ENCODE assay signal across 8 cellular contexts in the genomic region with DNA sequence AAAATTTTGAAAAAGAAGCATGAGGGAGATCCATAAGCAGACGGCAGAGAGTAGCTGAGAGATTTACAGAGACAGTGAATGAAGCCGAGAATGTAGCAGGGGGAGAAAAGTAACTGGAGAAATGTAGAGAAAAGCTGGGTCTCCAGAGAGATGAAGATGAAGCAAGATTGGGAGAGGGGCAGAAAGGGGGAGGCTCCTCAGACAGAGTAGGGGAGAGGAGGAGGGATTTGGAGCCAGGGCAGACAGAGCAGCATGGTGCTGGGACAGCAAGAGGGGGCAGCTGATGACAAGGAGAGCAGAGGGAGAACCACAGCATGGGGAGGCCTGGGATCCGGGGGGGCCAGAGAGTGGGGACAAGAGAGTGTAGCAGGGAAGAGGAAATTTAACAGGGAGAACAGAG. TPM values are rescaled to one million over a fixed set of nuclear protein-coding genes. Genes with fewer than 3 reads are reported as not detected.
A peak's percentile ranks its signal among the peaks of the same experiment; 100 is the strongest.
DNase-seq lines count a peak whose midpoint lies in the region; ATAC-seq, FAIRE-seq and TF ChIP-seq lines count a peak whose summit lies in the region.

No MANE protein-coding gene starts in this region.

- intact Hi-C loops in natural killer cell (cut with micrococcal nuclease) = loop anchor here (1.0 to 5.0 kb wide), 3 partner anchors 33 to 165 kb away; a partner anchor contains a TSS

- peak overlapping the region; percentile 92 to 100 (median 99) for H3K9ac ChIP-seq in BLaER1 treated with 17β-estradiol and CSF1 and Interleukin-3, amounts not matched to agents 10 nM and 100 nM
- H3K9ac ChIP-seq in H1 (replicated peaks in 1 of 4; ENCODE audit: extremely low read depth in 1 of 4, low read depth in 3 of 4, low read length in 3 of 4) = peak overlapping the region in 3 of 4 experiments; percentile 82 to 94 (median 83); a peak in 6 of 7 replicates

- H4K20me1 ChIP-seq in BLaER1 treated with 17β-estradiol and CSF1 and Interleukin-3, amounts not matched to agents 10 nM and 100 nM = no peaks in the 10 kb centered on the region
- H4K20me1 ChIP-seq in H1 (replicated peaks in 1 of 2; ENCODE audit: control insufficient read depth in 1 of 2, insufficient read depth in 2 of 2, low read length in 2 of 2) = peaks cover 0 to 1% of the 10 kb centered on the region in 2 experiments

- H3K14ac ChIP-seq in H1 (ENCODE audit: insufficient read length) = peak overlapping the region; percentile 13

- TF ChIP-seq EP300 in H1 (IDR thresholded peaks at IDR 0.05; ENCODE audit: borderline replicate concordance in 1 of 2, low read depth in 2 of 2, low read length in 2 of 2) = no peak

- H3K56ac ChIP-seq in H1 (replicated peaks; ENCODE audit: insufficient read length, low read depth, low read length) = peak overlapping the region; percentile 39

- ATAC-seq in natural killer cell (no peak), HG02885 (IDR thresholded peaks at IDR 0.05; ENCODE audit: poor library complexity, unreplicated experiment) (no peak)
- ATAC-seq in activated CD4-positive, CD25-positive, alpha-beta regulatory T cell treated with anti-CD3 and anti-CD28 coated beads, Interleukin-2, amount 50 U/mL, for 24 hours = no peak

- FAIRE-seq in H1 (lab: Jason Lieb, UNC) = no peak

- H2BK120ac ChIP-seq in H1 (replicated peaks; ENCODE audit: low read depth, low read length) = no peak overlapping the region

- CTCF ChIA-PET in H1 (lab: Charles Lee; ENCODE audit: partially characterized antibody) = interaction anchor here (0.8 to 2.1 kb wide), 3 partner anchors 9 to 31 kb away, joined by 3 to 10 read pairs (median 4); no protein-coding TSS in a partner anchor

- H3K79me2 ChIP-seq in H1 (ENCODE audit: control insufficient read depth in 1 of 2, insufficient read depth in 2 of 2, low read length in 2 of 2) = no peaks in the 10 kb centered on the region

- H3K4me1 Mint-ChIP-seq in natural killer cell = peaks cover 13 to 17% of the 10 kb centered on the region in 2 donors

- peak overlapping the region; percentile 81 to 94 (median 89) for H3K4me2 ChIP-seq in BLaER1 treated with 17β-estradiol and CSF1 and Interleukin-3, amounts not matched to agents 10 nM and 100 nM
- H3K4me2 ChIP-seq in H1 (ENCODE audit: insufficient read depth in 1 of 2, low read depth in 2 of 2, low read length in 2 of 2) = peak overlapping the region; percentile 84 to 96

- peaks cover 10 to 59% (median 45%) of the 10 kb centered on the region in 11 experiments; a peak in 21 of 22 replicates for H3K36me3 ChIP-seq in BLaER1 treated with 17β-estradiol and CSF1 and Interleukin-3, amounts not matched to agents 10 nM and 100 nM
- no peaks in the 10 kb centered on the region for H3K36me3 ChIP-seq in MG63
- peaks cover 0 to 4% (median 0%) of the 10 kb centered on the region in 4 experiments; a peak in 1 of 8 replicates for H3K36me3 ChIP-seq in H1 (ENCODE audit: control insufficient read depth in 2 of 4, insufficient read depth in 4 of 4, low read length in 3 of 4)

- 0 out of 2 replicates have a peak overlapping the region, but pooled peaks have one; percentile 27 for H2BK12ac ChIP-seq in H1 (ENCODE audit: low read depth, low read length)

- peaks cover 19% of the 10 kb centered on the region for H3K36me3 Mint-ChIP-seq in natural killer cell

- no peak for DNase-seq in MG63
- no peak for DNase-seq in H1 (ENCODE audit: low read depth in 1 of 2, low spot score in 2 of 2)
- no peak for DNase-seq in natural killer cell
- no peak for DNase-seq in dedifferentiated amniotic fluid mesenchymal stem cell (ENCODE audit: extremely low spot score)
- DNase-seq in NCI-H1048 (lab: John Stamatoyannopoulos, UW) = no peak

- H4K5ac ChIP-seq in H1 (ENCODE audit: insufficient read length, low read depth, low read length) = peak overlapping the region; percentile 15

- peak overlapping the region; percentile 89 to 92 for H3K27ac Mint-ChIP-seq in natural killer cell

- no peak overlapping the region; the same call in 1 of the 2 replicates for H3K18ac ChIP-seq in H1 (ENCODE audit: extremely low read depth, low read length)

- peak overlapping the region; percentile 76 to 99 (median 94) for H3K4me3 ChIP-seq in BLaER1 treated with 17β-estradiol and CSF1 and Interleukin-3, amounts not matched to agents 10 nM and 100 nM
- H3K4me3 ChIP-seq in MG63 (peak overlapping the region; percentile 67), H1 (ENCODE audit: extremely low read depth in 1 of 4, insufficient read depth in 2 of 4, low read depth in 3 of 4, low read length in 4 of 4) (peak overlapping the region; percentile 79 to 95 (median 92))

- H3K27me3 Mint-ChIP-seq in natural killer cell (ENCODE audit: low read depth in 2 of 2) = no peaks in the 10 kb centered on the region

- H3K4me3 Mint-ChIP-seq in natural killer cell = peak overlapping the region; percentile 95

- H3K23me2 ChIP-seq in H1 (ENCODE audit: low read depth, low read length) = peaks cover 9% of the 10 kb centered on the region; the same call in 1 of the 2 replicates

- no peak overlapping the region for H2AK5ac ChIP-seq in H1 (ENCODE audit: low read depth, low read length)

- H3K9me3 Mint-ChIP-seq in natural killer cell = peaks cover 4 to 10% of the 10 kb centered on the region in 2 donors

- POLR2A ChIA-PET in H1 (lab: Charles Lee; ENCODE audit: partially characterized antibody) = interaction anchor here (0.9 to 1.1 kb wide), 2 partner anchors 9 to 225 kb away, joined by 3 to 4 read pairs; no protein-coding TSS in a partner anchor

- no peak overlapping the region for H2BK20ac ChIP-seq in H1 (ENCODE audit: low read length)

- no peak for TF ChIP-seq CTCF in H1 (IDR thresholded peaks at IDR 0.05; ENCODE audit: control extremely low read depth in 1 of 3, insufficient read depth in 1 of 3, low read depth in 1 of 3, low read length in 3 of 3)
- no peak for TF ChIP-seq CTCF in natural killer cell (IDR thresholded peaks at IDR 0.05)

- no peak overlapping the region for H4K8ac ChIP-seq in H1 (ENCODE audit: extremely low read depth, insufficient read depth, low read length)

- no peak overlapping the region for H3K23ac ChIP-seq in H1 (ENCODE audit: insufficient read length)

- TF ChIP-seq RAD21 in H1 (IDR thresholded peaks at IDR 0.05 in 1 of 2, conservative IDR thresholded peaks at IDR 0.05 in 1 of 2; ENCODE audit: low read depth in 2 of 2, low read length in 2 of 2) = no peak

- WGBS in H1 (ENCODE audit: extremely low coverage in 1 of 2, insufficient coverage in 1 of 2, insufficient read length in 1 of 2, insufficient replicate concordance in 2 of 2, low coverage in 1 of 2, low lambda C conversion rate in 2 of 2, missing lambda C conversion rate in 1 of 2), 2 experiments = 37% methylated on average over 3 of the region's 3 CpGs; no CpG with 5 or more reads in 1 of the 2 experiments

- no peak overlapping the region for H2BK15ac ChIP-seq in H1 (ENCODE audit: low read length)

- no peak overlapping the region for H2BK5ac ChIP-seq in H1 (ENCODE audit: low read depth, low read length)

- H3K9me3 ChIP-seq in BLaER1 treated with 17β-estradiol and CSF1 and Interleukin-3, amounts not matched to agents 10 nM and 100 nM (replicated peaks in 1 of 11) = peaks cover 38 to 64% (median 40%) of the 10 kb centered on the region in 11 experiments
- H3K9me3 ChIP-seq in MG63 = peaks cover 13% of the 10 kb centered on the region
- H3K9me3 ChIP-seq in H1 (ENCODE audit: insufficient read depth in 2 of 2, low read depth in 1 of 2, low read length in 1 of 2) = peaks cover 17 to 18% of the 10 kb centered on the region in 2 experiments

- H3K79me1 ChIP-seq in H1 (ENCODE audit: low read depth, low read length) = no peaks in the 10 kb centered on the region

- no peak overlapping the region for H3K4ac ChIP-seq in H1 (replicated peaks; ENCODE audit: insufficient read length, low read depth, low read length)

- TF ChIP-seq POLR2A in H1 (IDR thresholded peaks at IDR 0.05; ENCODE audit: control extremely low read depth in 1 of 2, low read depth in 2 of 2, low read length in 2 of 2) = no peak

- H4K91ac ChIP-seq in H1 (replicated peaks; ENCODE audit: insufficient read length, low read length) = no peak overlapping the region

- H3K27me3 ChIP-seq in BLaER1 treated with 17β-estradiol and CSF1 and Interleukin-3, amounts not matched to agents 10 nM and 100 nM = no peaks in the 10 kb centered on the region
- no peaks in the 10 kb centered on the region for H3K27me3 ChIP-seq in MG63
- no peaks in the 10 kb centered on the region for H3K27me3 ChIP-seq in H1 (replicated peaks in 1 of 4; ENCODE audit: control insufficient read depth in 3 of 4, extremely low read depth in 1 of 4, insufficient read depth in 3 of 4, low read length in 3 of 4)

- peaks cover 10 to 13% (median 11%) of the 10 kb centered on the region in 10 experiments; a peak in 19 of 20 replicates for H3K4me1 ChIP-seq in BLaER1 treated with 17β-estradiol and CSF1 and Interleukin-3, amounts not matched to agents 10 nM and 100 nM
- H3K4me1 ChIP-seq in H1 (replicated peaks in 1 of 4; ENCODE audit: control insufficient read depth in 3 of 4, insufficient read depth in 4 of 4, low read length in 3 of 4) = no peaks in the 10 kb centered on the region

- no peak overlapping the region for H2AFZ ChIP-seq in H1 (ENCODE audit: low read length)

- peak overlapping the region; percentile 93 to 100 (median 99) for H3K27ac ChIP-seq in BLaER1 treated with 17β-estradiol and CSF1 and Interleukin-3, amounts not matched to agents 10 nM and 100 nM
- no peak overlapping the region for H3K27ac ChIP-seq in H1 (ENCODE audit: low read depth, low read length)

RNA-seq across cellular contexts. Expression of a gene that starts 0.9 kb away (rescaled TPM):
- 0.15 and 2.4 TPM in 2 replicates for total RNA-seq in MG63 (2014; rRNA removed; shearing (Covaris generic); ENCODE audit: low replicate concordance)
- 4.9 and 5.4 TPM in 2 replicates for total RNA-seq in H1 (2021; fragmentation: NEBNext Ultra II Directional; extraction: Animal tissue kit (Norgen Biotek cat#: 25700))
- polyA plus RNA-seq in H1 (2011; rRNA removed) = 2.4 and 3.4 TPM in 2 replicates
- polyA plus RNA-seq in H1 (2011; cell fraction: cytosol; rRNA removed) = 3.3 TPM
- 6.8 TPM for polyA plus RNA-seq in H1 (2011; cell fraction: nucleus; rRNA removed)
- 3.6 to 5.2 TPM (median 4.3 TPM) in 4 replicates for polyA plus RNA-seq in H1 (2012, experiment 1 of 2)
- 0.60 TPM for polyA plus RNA-seq in H1 (2012, experiment 2 of 2)
- polyA plus RNA-seq in H1 (2013, experiment 1 of 2) = 7.4 TPM
- polyA plus RNA-seq in H1 (2013, experiment 2 of 2) = 8.0 TPM
- polyA minus RNA-seq in H1 (2011; rRNA and poly(A)+ RNA removed) = 5.6 and 8.3 TPM in 2 replicates
- 5.2 TPM for polyA minus RNA-seq in H1 (2011; cell fraction: cytosol; rRNA and poly(A)+ RNA removed)
- 5.3 TPM for polyA minus RNA-seq in H1 (2011; cell fraction: nucleus; rRNA and poly(A)+ RNA removed)
- total RNA-seq in natural killer cell = under 1 TPM; 0.68 to 0.86 (median 0.82) TPM

RNA-seq across cellular contexts. Expression of a gene that starts 32.7 kb away (rescaled TPM):
- total RNA-seq in MG63 (2014; rRNA removed; shearing (Covaris generic); ENCODE audit: low replicate concordance) = 1.9 and 2.3 TPM in 2 replicates
- total RNA-seq in H1 (2021; fragmentation: NEBNext Ultra II Directional; extraction: Animal tissue kit (Norgen Biotek cat#: 25700)) = 8.4 and 11.4 TPM in 2 replicates
- polyA plus RNA-seq in H1 (2011; rRNA removed) = 22.7 and 25.9 TPM in 2 replicates
- polyA plus RNA-seq in H1 (2011; cell fraction: cytosol; rRNA removed) = 34.0 TPM
- 9.8 TPM for polyA plus RNA-seq in H1 (2011; cell fraction: nucleus; rRNA removed)
- polyA plus RNA-seq in H1 (2012, experiment 1 of 2) = 26.0 to 37.2 TPM (median 28.6 TPM) in 4 replicates
- polyA plus RNA-seq in H1 (2012, experiment 2 of 2) = 11.8 TPM
- 19.9 TPM for polyA plus RNA-seq in H1 (2013, experiment 1 of 2)
- 20.4 TPM for polyA plus RNA-seq in H1 (2013, experiment 2 of 2)
- polyA minus RNA-seq in H1 (2011; rRNA and poly(A)+ RNA removed) = 19.5 and 28.5 TPM in 2 replicates
- polyA minus RNA-seq in H1 (2011; cell fraction: cytosol; rRNA and poly(A)+ RNA removed) = 15.1 TPM
- polyA minus RNA-seq in H1 (2011; cell fraction: nucleus; rRNA and poly(A)+ RNA removed) = 27.5 TPM
- total RNA-seq in natural killer cell = 10 to 100 TPM; 23.1 to 33.2 (median 31.2) TPM

RNA-seq across cellular contexts. Expression of a gene that starts 40.0 kb away (rescaled TPM):
- 2.7 and 3.8 TPM in 2 replicates for total RNA-seq in MG63 (2014; rRNA removed; shearing (Covaris generic); ENCODE audit: low replicate concordance)
- 27.5 and 32.9 TPM in 2 replicates for total RNA-seq in H1 (2021; fragmentation: NEBNext Ultra II Directional; extraction: Animal tissue kit (Norgen Biotek cat#: 25700))
- polyA plus RNA-seq in H1 (2011; rRNA removed) = 1.2 and 3.4 TPM in 2 replicates
- polyA plus RNA-seq in H1 (2011; cell fraction: cytosol; rRNA removed) = 9.1 TPM
- polyA plus RNA-seq in H1 (2011; cell fraction: nucleus; rRNA removed) = 4.2 TPM
- 14.1 to 20.5 TPM (median 15.6 TPM) in 4 replicates for polyA plus RNA-seq in H1 (2012, experiment 1 of 2)
- polyA plus RNA-seq in H1 (2012, experiment 2 of 2) = 0.46 TPM
- polyA plus RNA-seq in H1 (2013, experiment 1 of 2) = 22.4 TPM
- polyA plus RNA-seq in H1 (2013, experiment 2 of 2) = 19.3 TPM
- 20.7 and 41.2 TPM in 2 replicates for polyA minus RNA-seq in H1 (2011; rRNA and poly(A)+ RNA removed)
- 10.9 TPM for polyA minus RNA-seq in H1 (2011; cell fraction: cytosol; rRNA and poly(A)+ RNA removed)
- 79.1 TPM for polyA minus RNA-seq in H1 (2011; cell fraction: nucleus; rRNA and poly(A)+ RNA removed)
- total RNA-seq in natural killer cell = 1 to 10 TPM; 6.4 to 9.4 (median 7.6) TPM
